In genomic region chr9:82467478-82467877, GRCh38 we compare ENCODE assay signal across 19 cellular contexts.
"Had no signal": no experiment of that assay in that cellular context is flagged by ENCODE, and none has a peak within 500 bp of the region (broad histone marks: within the 10 kb centered on the region; RNA-seq: fewer than 3 reads in every experiment).

No MANE protein-coding gene starts in this region.

- H3K4me1 Mint-ChIP-seq: activated CD4-positive, alpha-beta memory T cell treated with anti-CD3 and anti-CD28 coated beads, Interleukin-2, amount 10 ng/mL, durations not matched to agents 7 days and 5 days; activated CD4-positive, alpha-beta T cell treated with anti-CD3 and anti-CD28 coated beads, Interleukin-2, amount 10 ng/mL, durations not matched to agents 24 days and 14 days; activated CD8-positive, alpha-beta memory T cell treated with anti-CD3 and anti-CD28 coated beads, Interleukin-2, amount 10 ng/mL, durations not matched to agents 7 days and 5 days; activated naive CD4-positive, alpha-beta T cell treated with anti-CD3 and anti-CD28 coated beads, Interleukin-2, amount 50 U/mL, for 24 hours; naive B cell had no signal

- H3K36me3 Mint-ChIP-seq: activated CD8-positive, alpha-beta memory T cell treated with anti-CD3 and anti-CD28 coated beads, Interleukin-2, amount 10 ng/mL, durations not matched to agents 7 days and 5 days; activated naive CD4-positive, alpha-beta T cell treated with anti-CD3 and anti-CD28 coated beads, Interleukin-2, amount 50 U/mL, for 24 hours; naive B cell had no signal

- H3K27ac Mint-ChIP-seq: activated CD4-positive, alpha-beta memory T cell treated with anti-CD3 and anti-CD28 coated beads, Interleukin-2, amount 10 ng/mL, durations not matched to agents 7 days and 5 days; activated CD4-positive, alpha-beta T cell treated with anti-CD3 and anti-CD28 coated beads, Interleukin-2, amount 10 ng/mL, durations not matched to agents 24 days and 14 days; activated CD8-positive, alpha-beta memory T cell treated with anti-CD3 and anti-CD28 coated beads, Interleukin-2, amount 10 ng/mL, durations not matched to agents 7 days and 5 days; activated naive CD4-positive, alpha-beta T cell treated with anti-CD3 and anti-CD28 coated beads, Interleukin-2, amount 50 U/mL, for 24 hours; dendritic cell treated with granulocyte-macrophage colony-stimulating factor and Interleukin-4, amounts not matched to agents 40 ng/mL and 50 ng/mL, for 4 days; naive B cell; progenitor cell of endocrine pancreas; stimulated activated naive CD8-positive, alpha-beta T cell treated with anti-CD3 and anti-CD28 coated beads, Interleukin-15, Interleukin-2, amounts not matched to agents 100 ng/mL and 50 ng/mL, for 24 hours had no signal

- ATAC-seq: activated CD4-positive, CD25-positive, alpha-beta regulatory T cell treated with anti-CD3 and anti-CD28 coated beads, Interleukin-2, amount 50 U/mL, for 24 hours; activated CD8-positive, alpha-beta memory T cell treated with anti-CD3 and anti-CD28 coated beads, Interleukin-2, amount 10 ng/mL, durations not matched to agents 7 days and 5 days; body of pancreas had no signal

- H3K9me3 ChIP-seq: body of pancreas, heart right ventricle, lower lobe of right lung, right atrium auricular region, thyroid gland, upper lobe of right lung had no signal

- H3K27me3 ChIP-seq: body of pancreas, heart right ventricle, right atrium auricular region, thyroid gland, upper lobe of right lung had no signal

- H3K27ac ChIP-seq: body of pancreas, heart right ventricle, lower lobe of right lung, right atrium auricular region, thyroid gland, upper lobe of right lung had no signal

- H3K4me3 ChIP-seq: body of pancreas, lower lobe of right lung, right atrium auricular region, thyroid gland, upper lobe of right lung had no signal

- H3K4me1 ChIP-seq: body of pancreas, heart right ventricle, lower lobe of right lung, right atrium auricular region, thyroid gland, upper lobe of right lung had no signal

- H3K4me3 Mint-ChIP-seq: activated CD4-positive, alpha-beta memory T cell treated with anti-CD3 and anti-CD28 coated beads, Interleukin-2, amount 10 ng/mL, durations not matched to agents 7 days and 5 days; activated CD4-positive, alpha-beta T cell treated with anti-CD3 and anti-CD28 coated beads, Interleukin-2, amount 10 ng/mL, durations not matched to agents 24 days and 14 days; activated CD8-positive, alpha-beta memory T cell treated with anti-CD3 and anti-CD28 coated beads, Interleukin-2, amount 10 ng/mL, durations not matched to agents 7 days and 5 days; activated naive CD4-positive, alpha-beta T cell treated with anti-CD3 and anti-CD28 coated beads, Interleukin-2, amount 50 U/mL, for 24 hours; dendritic cell treated with granulocyte-macrophage colony-stimulating factor and Interleukin-4, amounts not matched to agents 40 ng/mL and 50 ng/mL, for 4 days; stimulated activated naive CD8-positive, alpha-beta T cell treated with anti-CD3 and anti-CD28 coated beads, Interleukin-15, Interleukin-2, amounts not matched to agents 100 ng/mL and 50 ng/mL, for 24 hours had no signal

- H3K36me3 ChIP-seq: heart right ventricle, lower lobe of right lung, right atrium auricular region, thyroid gland, upper lobe of right lung had no signal

- H3K27me3 Mint-ChIP-seq: activated CD4-positive, alpha-beta memory T cell treated with anti-CD3 and anti-CD28 coated beads, Interleukin-2, amount 10 ng/mL, durations not matched to agents 7 days and 5 days; activated CD4-positive, alpha-beta T cell treated with anti-CD3 and anti-CD28 coated beads, Interleukin-2, amount 10 ng/mL, durations not matched to agents 24 days and 14 days; activated CD8-positive, alpha-beta memory T cell treated with anti-CD3 and anti-CD28 coated beads, Interleukin-2, amount 10 ng/mL, durations not matched to agents 7 days and 5 days; dendritic cell treated with granulocyte-macrophage colony-stimulating factor and Interleukin-4, amounts not matched to agents 40 ng/mL and 50 ng/mL, for 4 days; naive B cell; progenitor cell of endocrine pancreas; stimulated activated naive CD8-positive, alpha-beta T cell treated with anti-CD3 and anti-CD28 coated beads, Interleukin-15, Interleukin-2, amounts not matched to agents 100 ng/mL and 50 ng/mL, for 24 hours had no signal

- DNase-seq: activated CD4-positive, alpha-beta memory T cell treated with anti-CD3 and anti-CD28 coated beads, Interleukin-2, amount 10 ng/mL, durations not matched to agents 7 days and 5 days; activated CD4-positive, alpha-beta T cell treated with anti-CD3 and anti-CD28 coated beads, Interleukin-2, amount 10 ng/mL, durations not matched to agents 24 days and 14 days; activated CD8-positive, alpha-beta memory T cell treated with anti-CD3 and anti-CD28 coated beads, Interleukin-2, amount 10 ng/mL, durations not matched to agents 7 days and 5 days; activated gamma-delta T cell treated with Interleukin-2 at 50 U/mL for 16 hours; anterior cingulate cortex; effector CD4-positive, alpha-beta T cell; lower lobe of right lung; naive B cell; stimulated activated CD4-positive, alpha-beta T cell treated with anti-CD3 and anti-CD28 coated beads, Interleukin-4, amount 100 ng/mL, for 24 hours; upper lobe of right lung had no signal

- H3K9me3 Mint-ChIP-seq: activated CD4-positive, alpha-beta T cell treated with anti-CD3 and anti-CD28 coated beads, Interleukin-2, amount 10 ng/mL, durations not matched to agents 24 days and 14 days; stimulated activated naive CD8-positive, alpha-beta T cell treated with anti-CD3 and anti-CD28 coated beads, Interleukin-15, Interleukin-2, amounts not matched to agents 100 ng/mL and 50 ng/mL, for 24 hours had no signal
